ENCODE assay signal across 8 cellular contexts in genomic region chr7:42493436-42494198, GRCh38.
DNase-seq lines count a peak whose midpoint lies in the region; ATAC-seq lines count a peak whose summit lies in the region.

No MANE protein-coding gene starts in this region.

- no peak for ATAC-seq in GM18520 (IDR thresholded peaks at IDR 0.05; ENCODE audit: unreplicated experiment)
- no peak for ATAC-seq in GM19452 (IDR thresholded peaks at IDR 0.05; ENCODE audit: unreplicated experiment)

- peaks cover 27% of the 10 kb centered on the region for H3K4me1 ChIP-seq in adipocyte (ENCODE audit: control insufficient read depth, insufficient read depth, low read length)

- DNase-seq in HCEC 1CT (peak; percentile 73), adipocyte (ENCODE audit: low read depth) (peak; percentile 95), cardiac septum (ENCODE audit: low spot score) (peak; percentile 86), pons (ENCODE audit: low spot score) (peak; percentile 11), NCI-H2196 (lab: John Stamatoyannopoulos, UW; ENCODE audit: unreplicated experiment) (no peak)
- no peak for DNase-seq in activated effector memory CD4-positive, alpha-beta T cell treated with Interleukin-2 at 50 U/mL for 16 hours

- H3K36me3 ChIP-seq in adipocyte (ENCODE audit: control insufficient read depth, insufficient read depth, low read length, severe bottlenecking) = no peaks in the 10 kb centered on the region

- no peaks in the 10 kb centered on the region for H3K27me3 ChIP-seq in adipocyte (replicated peaks; ENCODE audit: control insufficient read depth, insufficient read depth, low read length)

- peak overlapping the region; percentile 76 for H3K9ac ChIP-seq in adipocyte (ENCODE audit: low read length)

- intact Hi-C loops in cardiac septum (cut with DNase I) = no loop called here

- peak overlapping the region; percentile 77 for H3K4me3 ChIP-seq in adipocyte (ENCODE audit: low read length)

- H3K9me3 ChIP-seq in adipocyte (ENCODE audit: control insufficient read depth, low read length) = no peaks in the 10 kb centered on the region

Comparison
In these comparisons a context has a peak if more than half of its experiments do, and no peak if none do; other contexts are left out.
1. DNase-seq: peak in HCEC 1CT (single experiment), adipocyte (single experiment), cardiac septum (single experiment) and pons (single experiment); none in activated effector memory CD4-positive, alpha-beta T cell treated with Interleukin-2 at 50 U/mL for 16 hours (single experiment) and NCI-H2196 (single experiment).